ENCODE assay signal across 11 cellular contexts in genomic region chr10:86872757-86873156, GRCh38.
A peak's percentile ranks its signal among the peaks of the same experiment; 100 is the strongest.
DNase-seq lines count a peak whose midpoint lies in the region; ATAC-seq and TF ChIP-seq lines count a peak whose summit lies in the region.
"Had no signal": no experiment of that assay in that cellular context is flagged by ENCODE, and none has a peak within 500 bp of the region (broad histone marks: within the 10 kb centered on the region; RNA-seq: fewer than 3 reads in every experiment).

No MANE protein-coding gene starts in this region.

- peaks cover 10% of the 10 kb centered on the region for H3K36me3 Mint-ChIP-seq in type B pancreatic cell
- H3K36me3 Mint-ChIP-seq in CD8-positive, alpha-beta memory T cell, result peaks cover 0 to 16% (median 4%) of the 10 kb centered on the region in 3 donors

- H3K27me3 ChIP-seq in CD8-positive, alpha-beta memory T cell (ENCODE audit: insufficient read depth, low read length, poor library complexity, severe bottlenecking), result no peaks in the 10 kb centered on the region

- no peaks in the 10 kb centered on the region for H3K9me3 ChIP-seq in CD8-positive, alpha-beta memory T cell (ENCODE audit: low read length)
- H3K9me3 ChIP-seq: A549 had no signal

- intact Hi-C loops in left cardiac atrium (cut with DNase I), result no loop called here

- no peak for TF ChIP-seq CTCF in type B pancreatic cell (conservative IDR thresholded peaks at IDR 0.05)

- no peaks in the 10 kb centered on the region for H3K36me3 ChIP-seq in CD8-positive, alpha-beta memory T cell (ENCODE audit: insufficient read depth, low read length)

- CTCF ChIA-PET in CD8-positive, alpha-beta memory T cell (lab: Charles Lee), result no interaction called here

- no peak overlapping the region for H3K4me3 ChIP-seq in CD8-positive, alpha-beta memory T cell (ENCODE audit: low read length)
- H3K4me3 ChIP-seq: A549, SK-N-MC had no signal

- H3K27ac ChIP-seq in CD8-positive, alpha-beta memory T cell (ENCODE audit: low read depth, low read length), result no peak overlapping the region
- H3K27ac ChIP-seq: A549, SK-N-MC had no signal

- ATAC-seq in left cardiac atrium, result peak; percentile 30 to 69
- no peak for ATAC-seq in GM21526 (IDR thresholded peaks at IDR 0.05; ENCODE audit: low FRiP score, unreplicated experiment)

- peaks cover 37% of the 10 kb centered on the region for H3K4me1 Mint-ChIP-seq in type B pancreatic cell (ENCODE audit: unreplicated experiment)
- H3K4me1 Mint-ChIP-seq in CD8-positive, alpha-beta memory T cell, result peaks cover 0 to 3% (median 0%) of the 10 kb centered on the region in 3 donors

- DNase-seq in NCI-H2196 (lab: John Stamatoyannopoulos, UW; ENCODE audit: unreplicated experiment), result peak; percentile 4
- DNase-seq in NCI-H2196 treated with DMSO at 0.1 percent for 48 hours (lab: John Stamatoyannopoulos, UW; ENCODE audit: unreplicated experiment), result no peak
- peak; percentile 37 for DNase-seq in UCSD-AML1 (lab: John Stamatoyannopoulos, UW; ENCODE audit: unreplicated experiment)
- DNase-seq in left cardiac atrium, result peak; percentile 56
- DNase-seq in type B pancreatic cell (ENCODE audit: extremely low spot score, unreplicated experiment), result no peak
- no peak for DNase-seq in HCEC 1CT
- DNase-seq in CD8-positive, alpha-beta memory T cell, result no peak
- DNase-seq: activated T-cell treated with anti-CD3 and anti-CD28 coated beads for 4 hours had no signal

- H3K4me3 Mint-ChIP-seq in type B pancreatic cell, result no peak overlapping the region
- H3K4me3 Mint-ChIP-seq in CD8-positive, alpha-beta memory T cell, result no peak overlapping the region

- H3K27me3 Mint-ChIP-seq in type B pancreatic cell, result no peaks in the 10 kb centered on the region
- no peaks in the 10 kb centered on the region for H3K27me3 Mint-ChIP-seq in CD8-positive, alpha-beta memory T cell

- POLR2A ChIA-PET in CD8-positive, alpha-beta memory T cell (lab: Charles Lee), result no interaction called here

- H3K4me1 ChIP-seq in CD8-positive, alpha-beta memory T cell (ENCODE audit: insufficient read depth, low read length), result no peaks in the 10 kb centered on the region

- peaks cover 4% of the 10 kb centered on the region for H3K9me3 Mint-ChIP-seq in type B pancreatic cell
- no peaks in the 10 kb centered on the region for H3K9me3 Mint-ChIP-seq in CD8-positive, alpha-beta memory T cell

- H3K27ac Mint-ChIP-seq in type B pancreatic cell, result peak overlapping the region; percentile 71
- H3K27ac Mint-ChIP-seq in CD8-positive, alpha-beta memory T cell, result peak overlapping the region in 3 of 8 donors; percentile 51 to 91 (median 68)

Comparison
In these comparisons a context has a peak if more than half of its experiments do, and no peak if none do; other contexts are left out.
1. DNase-seq: peak in NCI-H2196 (single experiment), UCSD-AML1 (single experiment) and left cardiac atrium (single experiment); none in NCI-H2196 treated with DMSO at 0.1 percent for 48 hours (single experiment), type B pancreatic cell (single experiment), HCEC 1CT (single experiment) and CD8-positive, alpha-beta memory T cell (0 of 5).